In genomic region chr10:21953585-21954057, GRCh38 we compare ENCODE assay signal across 8 cellular contexts. TPM values are rescaled to one million over a fixed set of nuclear protein-coding genes. Genes with fewer than 3 reads are reported as not detected.
DNase-seq lines count a peak whose midpoint lies in the region; ATAC-seq and TF ChIP-seq lines count a peak whose summit lies in the region.

No MANE protein-coding gene starts in this region.

- no peaks in the 10 kb centered on the region for H3F3A ChIP-seq in PC-9 (ENCODE audit: insufficient read depth, low read depth)

- BruUV-seq in PC-9 (replicated peaks; lab: Mats Ljungman, UMichigan) = no TSS peak

- H3K9me3 ChIP-seq in PC-9 (ENCODE audit: insufficient read depth, low read depth) = no peaks in the 10 kb centered on the region
- H3K9me3 ChIP-seq in osteoblast (ENCODE audit: low read depth, low read length) = no peaks in the 10 kb centered on the region

- H3K4me1 ChIP-seq in PC-9 (replicated peaks; ENCODE audit: insufficient read depth) = no peaks in the 10 kb centered on the region
- no peaks in the 10 kb centered on the region for H3K4me1 ChIP-seq in osteoblast (ENCODE audit: insufficient read depth, low read length)

- no peak overlapping the region for H3K4me3 ChIP-seq in GM12864 (ENCODE audit: low read depth, low read length)
- no peak overlapping the region for H3K4me3 ChIP-seq in PC-9
- no peak overlapping the region for H3K4me3 ChIP-seq in epithelial cell of esophagus (ENCODE audit: low read length)
- no peak overlapping the region for H3K4me3 ChIP-seq in osteoblast (ENCODE audit: insufficient read depth, low read length)

- H4K20me1 ChIP-seq in PC-9 (ENCODE audit: insufficient read depth) = no peaks in the 10 kb centered on the region
- H4K20me1 ChIP-seq in osteoblast (ENCODE audit: insufficient read depth, low read length) = peaks cover 4% of the 10 kb centered on the region

- no peak overlapping the region for H2AFZ ChIP-seq in PC-9
- H2AFZ ChIP-seq in osteoblast (ENCODE audit: low read length) = no peak overlapping the region

- no peak overlapping the region for H3K4me2 ChIP-seq in PC-9
- H3K4me2 ChIP-seq in osteoblast (ENCODE audit: insufficient read depth, low read length) = no peak overlapping the region

- CTCF ChIA-PET in PC-9 (lab: Charles Lee) = interaction anchor here (0.6 to 1.2 kb wide), 8 partner anchors 51 to 458 kb away, joined by 3 to 9 read pairs (median 4); no protein-coding TSS in a partner anchor

- H3K79me2 ChIP-seq in PC-9 (ENCODE audit: low read depth) = no peaks in the 10 kb centered on the region
- no peaks in the 10 kb centered on the region for H3K79me2 ChIP-seq in osteoblast (ENCODE audit: insufficient read depth, low read length)

- peak; percentile 24 for TF ChIP-seq CTCF in GM12864 (IDR thresholded peaks at IDR 0.05; ENCODE audit: low read depth, low read length, missing control alignments)
- peak; percentile 62 for TF ChIP-seq CTCF in PC-9 (conservative IDR thresholded peaks at IDR 0.05)
- TF ChIP-seq CTCF in epithelial cell of esophagus (IDR thresholded peaks at IDR 0.05; ENCODE audit: insufficient read depth, low read depth, low read length, missing control alignments) = peak; percentile 57
- TF ChIP-seq CTCF in osteoblast (IDR thresholded peaks at IDR 0.05; ENCODE audit: extremely low read depth, low read depth, low read length) = peak; percentile 57

- intact Hi-C loops in PC-9 (cut with micrococcal nuclease; ENCODE audit: unreplicated experiment) = loop anchor here (1.0 to 10.0 kb wide), 6 partner anchors 429 to 1095 kb away; partner anchors contain the start of gene SKIDA1

- POLR2A ChIA-PET in PC-9 (lab: Charles Lee; ENCODE audit: unreplicated experiment) = interaction anchor here (0.7 kb wide), 1 partner anchor 388 kb away, joined by 38 read pairs; no protein-coding TSS in a partner anchor

- H3K27ac ChIP-seq in PC-9 (no peak overlapping the region), osteoblast (ENCODE audit: low read depth, low read length) (no peak overlapping the region)

- DNase-seq in A172 (ENCODE audit: low spot score) (peak; percentile 51), GM12864 (ENCODE audit: low read depth) (no peak), HT-29 (ENCODE audit: low spot score) (peak; percentile 37), PC-9 (peak in 1 of 2 experiments; percentile 79), epithelial cell of esophagus (ENCODE audit: low read depth) (peak; percentile 73), osteoblast (ENCODE audit: insufficient read length, low spot score, missing footprints) (no peak), mucosa of gallbladder (ENCODE audit: low spot score) (no peak)

- H3K27me3 ChIP-seq in PC-9 (ENCODE audit: insufficient read depth, low read depth) (no peaks in the 10 kb centered on the region), osteoblast (ENCODE audit: insufficient read depth, low read length) (no peaks in the 10 kb centered on the region)

- no peaks in the 10 kb centered on the region for H3K36me3 ChIP-seq in PC-9 (ENCODE audit: low read depth)
- H3K36me3 ChIP-seq in osteoblast (ENCODE audit: insufficient read depth, low read length) = no peaks in the 10 kb centered on the region

- no peaks in the 10 kb centered on the region for H3K9me2 ChIP-seq in PC-9 (ENCODE audit: insufficient read depth)

- ATAC-seq in GM21825 (IDR thresholded peaks at IDR 0.05; ENCODE audit: unreplicated experiment) = no peak

RNA-seq across cellular contexts. Expression of gene DNAJC1, which starts 49.9 kb away (rescaled TPM):
- 28.5 and 49.6 TPM in 2 replicates for total RNA-seq in A172 (2014; rRNA removed; shearing (Covaris generic))
- 22.0 and 26.5 TPM in 2 replicates for total RNA-seq in HT-29 (2014; rRNA removed; shearing (Covaris generic))
- total RNA-seq in PC-9 (2021) = 10.8 and 19.1 TPM in 2 replicates
- 83.1 and 83.2 TPM in 2 replicates for total RNA-seq in osteoblast
- 40.4 TPM for total RNA-seq in mucosa of gallbladder

Comparison
In these comparisons a context has a peak if more than half of its experiments do, and no peak if none do; other contexts are left out.
1. DNase-seq: peak in A172 (single experiment), HT-29 (single experiment) and epithelial cell of esophagus (single experiment); none in GM12864 (single experiment), osteoblast (single experiment) and mucosa of gallbladder (single experiment).
2. Peak in every context shown above with its lines, with median percentiles within 50 percentile points of each other: CTCF ChIP-seq.